In genomic region chr2:127407091-127407490, GRCh38 we compare ENCODE assay signal across 11 cellular contexts. TPM values are rescaled to one million over a fixed set of nuclear protein-coding genes. Genes with fewer than 3 reads are reported as not detected.
DNase-seq lines count a peak whose midpoint lies in the region; ATAC-seq and TF ChIP-seq lines count a peak whose summit lies in the region.
"Had no signal": no experiment of that assay in that cellular context is flagged by ENCODE, and none has a peak within 500 bp of the region (broad histone marks: within the 10 kb centered on the region; RNA-seq: fewer than 3 reads in every experiment).

No MANE protein-coding gene starts in this region.

- peak overlapping the region; percentile 57 for H3K4me3 Mint-ChIP-seq in activated CD4-positive, alpha-beta T cell treated with anti-CD3 and anti-CD28 coated beads, Interleukin-2, amount 10 ng/mL, durations not matched to agents 24 days and 14 days
- H3K4me3 Mint-ChIP-seq in activated CD4-positive, alpha-beta T cell treated with anti-CD3 and anti-CD28 coated beads for 36 hours = no peak overlapping the region
- H3K4me3 Mint-ChIP-seq in activated B cell treated with CpG ODN at 0.5 μM for 24 hours = peak overlapping the region; percentile 63
- peak overlapping the region; percentile 18 to 38 for H3K4me3 Mint-ChIP-seq in stimulated activated naive CD8-positive, alpha-beta T cell treated with anti-CD3 and anti-CD28 coated beads, Interleukin-15, amount 100 ng/mL, for 72 hours

- H3K9me3 Mint-ChIP-seq in activated CD4-positive, alpha-beta T cell treated with anti-CD3 and anti-CD28 coated beads, Interleukin-2, amount 10 ng/mL, durations not matched to agents 24 days and 14 days = peaks cover 3% of the 10 kb centered on the region
- H3K9me3 Mint-ChIP-seq in activated CD4-positive, alpha-beta T cell treated with anti-CD3 and anti-CD28 coated beads for 36 hours (ENCODE audit: low read depth) = no peaks in the 10 kb centered on the region
- H3K9me3 Mint-ChIP-seq in activated B cell treated with CpG ODN at 0.5 μM for 24 hours = no peaks in the 10 kb centered on the region
- no peaks in the 10 kb centered on the region for H3K9me3 Mint-ChIP-seq in stimulated activated naive CD8-positive, alpha-beta T cell treated with anti-CD3 and anti-CD28 coated beads, Interleukin-15, amount 100 ng/mL, for 72 hours

- no peaks in the 10 kb centered on the region for H3K36me3 ChIP-seq in left lung

- POLR2A ChIA-PET in activated CD4-positive, alpha-beta T cell treated with anti-CD3 and anti-CD28 coated beads for 36 hours (lab: Charles Lee) = no interaction called here
- POLR2A ChIA-PET in activated B cell treated with CpG ODN at 0.5 μM for 24 hours (lab: Charles Lee) = interaction anchor here (2.9 kb wide), 1 partner anchor 18 kb away, joined by 15 read pairs; the partner anchor contains the start of gene MAP3K2

- ATAC-seq in activated CD4-positive, alpha-beta T cell treated with anti-CD3 and anti-CD28 coated beads for 36 hours = no peak
- ATAC-seq in activated B cell treated with CpG ODN at 0.5 μM for 24 hours (ENCODE audit: low read depth) = no peak
- no peak for ATAC-seq in left lung
- no peak for ATAC-seq in stimulated activated naive CD8-positive, alpha-beta T cell treated with anti-CD3 and anti-CD28 coated beads, Interleukin-15, amount 100 ng/mL, for 72 hours

- TF ChIP-seq CTCF in activated B cell treated with CpG ODN at 0.5 μM for 24 hours (IDR thresholded peaks at IDR 0.05) (no peak), left lung (IDR thresholded peaks at IDR 0.05) (no peak)

- intact Hi-C loops in activated CD4-positive, alpha-beta T cell treated with anti-CD3 and anti-CD28 coated beads, Interleukin-2, amount 10 ng/mL, durations not matched to agents 24 days and 14 days (cut with micrococcal nuclease) = loop anchor here (1.0 kb wide), 1 partner anchor 8 kb away; no protein-coding TSS in a partner anchor
- intact Hi-C loops in activated CD4-positive, alpha-beta T cell treated with anti-CD3 and anti-CD28 coated beads for 36 hours (cut with DNase I, micrococcal nuclease) = loop anchor here in 1 of 2 experiments (5.0 kb wide), 1 partner anchor 325 kb away; no protein-coding TSS in a partner anchor
- intact Hi-C loops in activated B cell treated with CpG ODN at 0.5 μM for 24 hours (cut with micrococcal nuclease) (no loop called here), left lung (cut with DNase I) (no loop called here)

- peaks cover 33% of the 10 kb centered on the region for H3K4me1 Mint-ChIP-seq in activated CD4-positive, alpha-beta T cell treated with anti-CD3 and anti-CD28 coated beads, Interleukin-2, amount 10 ng/mL, durations not matched to agents 24 days and 14 days
- peaks cover 35% of the 10 kb centered on the region for H3K4me1 Mint-ChIP-seq in activated CD4-positive, alpha-beta T cell treated with anti-CD3 and anti-CD28 coated beads for 36 hours
- H3K4me1 Mint-ChIP-seq in activated B cell treated with CpG ODN at 0.5 μM for 24 hours = peaks cover 43% of the 10 kb centered on the region
- H3K4me1 Mint-ChIP-seq in stimulated activated naive CD8-positive, alpha-beta T cell treated with anti-CD3 and anti-CD28 coated beads, Interleukin-15, amount 100 ng/mL, for 72 hours = peaks cover 42% of the 10 kb centered on the region

- H3K27me3 ChIP-seq in left lung = no peaks in the 10 kb centered on the region

- H3K9me3 ChIP-seq in left lung = no peaks in the 10 kb centered on the region

- peak overlapping the region; percentile 63 for H3K27ac Mint-ChIP-seq in activated CD4-positive, alpha-beta T cell treated with anti-CD3 and anti-CD28 coated beads, Interleukin-2, amount 10 ng/mL, durations not matched to agents 24 days and 14 days
- H3K27ac Mint-ChIP-seq in activated CD4-positive, alpha-beta T cell treated with anti-CD3 and anti-CD28 coated beads for 36 hours = no peak overlapping the region
- H3K27ac Mint-ChIP-seq in activated B cell treated with CpG ODN at 0.5 μM for 24 hours = no peak overlapping the region
- H3K27ac Mint-ChIP-seq in stimulated activated naive CD8-positive, alpha-beta T cell treated with anti-CD3 and anti-CD28 coated beads, Interleukin-15, amount 100 ng/mL, for 72 hours = peak overlapping the region in 1 of 2 donors; percentile 10

- peaks cover 13% of the 10 kb centered on the region for H3K27me3 Mint-ChIP-seq in activated CD4-positive, alpha-beta T cell treated with anti-CD3 and anti-CD28 coated beads, Interleukin-2, amount 10 ng/mL, durations not matched to agents 24 days and 14 days
- H3K27me3 Mint-ChIP-seq in activated CD4-positive, alpha-beta T cell treated with anti-CD3 and anti-CD28 coated beads for 36 hours = peaks cover 6% of the 10 kb centered on the region
- no peaks in the 10 kb centered on the region for H3K27me3 Mint-ChIP-seq in activated B cell treated with CpG ODN at 0.5 μM for 24 hours
- H3K27me3 Mint-ChIP-seq in stimulated activated naive CD8-positive, alpha-beta T cell treated with anti-CD3 and anti-CD28 coated beads, Interleukin-15, amount 100 ng/mL, for 72 hours = peaks cover 21% of the 10 kb centered on the region

- DNase-seq in activated CD4-positive, alpha-beta T cell treated with anti-CD3 and anti-CD28 coated beads, Interleukin-2, amount 10 ng/mL, durations not matched to agents 24 days and 14 days = no peak
- DNase-seq in activated CD4-positive, alpha-beta T cell treated with anti-CD3 and anti-CD28 coated beads for 36 hours = no peak
- DNase-seq in activated B cell treated with CpG ODN at 0.5 μM for 24 hours = no peak
- DNase-seq in left lung = peak in 1 of 2 donors; percentile 44
- no peak for DNase-seq in stimulated activated naive CD8-positive, alpha-beta T cell treated with anti-CD3 and anti-CD28 coated beads, Interleukin-15, amount 100 ng/mL, for 72 hours
- no peak for DNase-seq in GDM1 (lab: John Stamatoyannopoulos, UW)
- no peak for DNase-seq in HCEC 1CT
- no peak for DNase-seq in NCI-H748 treated with DMSO at 0.1 percent for 48 hours (lab: John Stamatoyannopoulos, UW)
- DNase-seq: activated effector memory CD4-positive, alpha-beta T cell treated with Interleukin-2 at 50 U/mL for 16 hours had no signal

- peak overlapping the region; percentile 79 to 91 for H3K27ac ChIP-seq in left lung

- no peak overlapping the region for H3K4me3 ChIP-seq in left lung

- CTCF ChIA-PET in activated CD4-positive, alpha-beta T cell treated with anti-CD3 and anti-CD28 coated beads for 36 hours (lab: Charles Lee) = interaction anchor here (0.6 to 1.1 kb wide), 3 partner anchors 9 to 380 kb away, joined by 3 read pairs; no protein-coding TSS in a partner anchor
- CTCF ChIA-PET in activated B cell treated with CpG ODN at 0.5 μM for 24 hours (lab: Charles Lee) = no interaction called here

- H3K36me3 Mint-ChIP-seq in activated CD4-positive, alpha-beta T cell treated with anti-CD3 and anti-CD28 coated beads, Interleukin-2, amount 10 ng/mL, durations not matched to agents 24 days and 14 days (ENCODE audit: low read depth) = no peaks in the 10 kb centered on the region
- H3K36me3 Mint-ChIP-seq in activated CD4-positive, alpha-beta T cell treated with anti-CD3 and anti-CD28 coated beads for 36 hours (ENCODE audit: low read depth) = no peaks in the 10 kb centered on the region
- H3K36me3 Mint-ChIP-seq in activated B cell treated with CpG ODN at 0.5 μM for 24 hours (ENCODE audit: low read depth) = no peaks in the 10 kb centered on the region

- peaks cover 29 to 54% of the 10 kb centered on the region in 2 donors for H3K4me1 ChIP-seq in left lung

RNA-seq across cellular contexts. Expression of gene PROC, which starts 11.1 kb away (rescaled TPM):
- 0.12 TPM in 1 of 2 replicates, not detected in the other for total RNA-seq in activated CD4-positive, alpha-beta T cell treated with anti-CD3 and anti-CD28 coated beads, Interleukin-2, amount 10 ng/mL, durations not matched to agents 24 days and 14 days
- not detected for total RNA-seq in activated CD4-positive, alpha-beta T cell treated with anti-CD3 and anti-CD28 coated beads for 36 hours
- total RNA-seq in activated B cell treated with CpG ODN at 0.5 μM for 24 hours (not detected in 2 replicates), left lung (under 1 TPM in 1 of 2 donors, not detected in 1; 0.50 TPM)
- total RNA-seq: LHCN-M2, posterior vena cava had no signal

RNA-seq across cellular contexts. Expression of gene MAP3K2, which starts 19.3 kb away (rescaled TPM):
- 53.7 and 57.5 TPM in 2 replicates for total RNA-seq in activated CD4-positive, alpha-beta T cell treated with anti-CD3 and anti-CD28 coated beads, Interleukin-2, amount 10 ng/mL, durations not matched to agents 24 days and 14 days
- total RNA-seq in activated CD4-positive, alpha-beta T cell treated with anti-CD3 and anti-CD28 coated beads for 36 hours = 10 to 100 TPM; 35.2 to 35.6 TPM
- total RNA-seq in activated B cell treated with CpG ODN at 0.5 μM for 24 hours (63.1 and 77.7 TPM in 2 replicates), left lung (10 to 100 TPM; 61.4 to 84.9 TPM)
